20 cellular contexts compared by ENCODE assay signal in genomic region chr5:74587895-74588294, GRCh38. TPM values are rescaled to one million over a fixed set of nuclear protein-coding genes. Genes with fewer than 3 reads are reported as not detected.
DNase-seq lines count a peak whose midpoint lies in the region; ATAC-seq, FAIRE-seq and TF ChIP-seq lines count a peak whose summit lies in the region.
"Had no signal": no experiment of that assay in that cellular context is flagged by ENCODE, and none has a peak within 500 bp of the region (broad histone marks: within the 10 kb centered on the region; RNA-seq: fewer than 3 reads in every experiment).

No MANE protein-coding gene starts in this region.

- no peak overlapping the region for H4K8ac ChIP-seq in mesendoderm (ENCODE audit: low read depth, low read length)

- H3K79me2 ChIP-seq in K562 (ENCODE audit: control insufficient read depth, insufficient read depth, low read length) (no peaks in the 10 kb centered on the region), mesendoderm (ENCODE audit: control insufficient read depth, insufficient read depth, low read length) (no peaks in the 10 kb centered on the region)

- no peak for TF ChIP-seq EP300 in K562 (IDR thresholded peaks at IDR 0.05; ENCODE audit: low read length)

- TF ChIP-seq POLR2A in K562 (conservative IDR thresholded peaks at IDR 0.05), result no peak

- POLR2A ChIA-PET in Caco-2 (lab: Charles Lee), result no interaction called here
- POLR2A ChIA-PET in HEK293T (lab: Yijun Ruan, JAX), result no interaction called here
- POLR2A ChIA-PET in K562 (lab: Yijun Ruan, JAX), result no interaction called here

- WGBS in K562 (ENCODE audit: insufficient coverage, low coverage, missing lambda C conversion rate), result 18% methylated on average over 2 of the region's 2 CpGs
- WGBS in mesendoderm (ENCODE audit: extremely low coverage, insufficient coverage, low lambda C conversion rate), result no CpG with 5 or more reads among the region's 2 CpGs

- H3K9me3 ChIP-seq in Caco-2 (no peaks in the 10 kb centered on the region), K562 (replicated peaks; ENCODE audit: control insufficient read depth, insufficient read depth, low read depth, low read length) (no peaks in the 10 kb centered on the region)
- H3K9me3 ChIP-seq: BLaER1 had no signal

- DNase-seq in Caco-2 (no peak), HEK293T (ENCODE audit: extremely low spot score) (no peak), K562 (ENCODE audit: extremely low read depth in 1 of 4, low spot score in 3 of 4) (no peak), mesendoderm (peak; percentile 51), mesenteric fat pad (ENCODE audit: low spot score) (no peak), hypothalamus (lab: John Stamatoyannopoulos, UW) (no peak), occipital lobe (lab: John Stamatoyannopoulos, UW) (no peak)
- DNase-seq in activated naive CD4-positive, alpha-beta T cell treated with anti-CD3 and anti-CD28 coated beads, Interleukin-2, amount 50 U/mL, for 16 hours, result no peak
- DNase-seq: CD4-positive, alpha-beta memory T cell; DMS79; H7; NCI-H1417 treated with DMSO at 0.1 percent for 48 hours; NCI-H2029; NCI-H2171 treated with DMSO at 0.1 percent for 48 hours; NCI-H446 treated with DMSO at 0.1 percent for 48 hours; NCI-H774; RPMI8226; SHP77 treated with DMSO at 0.1 percent for 48 hours had no signal

- no peak overlapping the region for H2BK15ac ChIP-seq in mesendoderm (replicated peaks; ENCODE audit: low read depth)

- in situ Hi-C loops in K562 (cut with MboI), result no loop called here

- TF ChIP-seq CTCF in Caco-2 (IDR thresholded peaks at IDR 0.05; ENCODE audit: insufficient read depth in 1 of 2, low read depth in 1 of 2, low read length in 1 of 2, severe bottlenecking in 1 of 2, unreplicated experiment in 1 of 2) (no peak), K562 (IDR thresholded peaks at IDR 0.05 in 2 of 3, conservative IDR thresholded peaks at IDR 0.05 in 1 of 3; ENCODE audit: insufficient read depth in 2 of 3, low read depth in 1 of 3, low read length in 3 of 3) (no peak)

- no peak overlapping the region for H3K9ac ChIP-seq in K562 (ENCODE audit: insufficient read depth in 1 of 2, low read depth in 2 of 2, low read length in 2 of 2)
- H3K9ac ChIP-seq in mesendoderm (ENCODE audit: low read length), result no peak overlapping the region
- H3K9ac ChIP-seq: BLaER1, KMS-11 had no signal

- H2BK120ac ChIP-seq in mesendoderm (ENCODE audit: low read depth, low read length), result no peak overlapping the region

- H4K5ac ChIP-seq in mesendoderm (ENCODE audit: low read length), result no peak overlapping the region

- H3K4me2 ChIP-seq in K562 (ENCODE audit: insufficient read depth, low read length) (no peak overlapping the region), mesendoderm (ENCODE audit: low read length) (no peak overlapping the region)
- H3K4me2 ChIP-seq: BLaER1, KMS-11 had no signal

- no peak overlapping the region for H3K27ac ChIP-seq in K562 (ENCODE audit: extremely low read depth, low read depth, low read length)
- no peak overlapping the region for H3K27ac ChIP-seq in mesendoderm (ENCODE audit: low read depth, low read length)
- H3K27ac ChIP-seq: BLaER1, KMS-11 had no signal

- H3K9me1 ChIP-seq in K562 (ENCODE audit: control insufficient read depth, insufficient read depth, low read length), result no peaks in the 10 kb centered on the region

- peak overlapping the region; percentile 28; the same call in 1 of the 2 replicates for H2AFZ ChIP-seq in K562 (ENCODE audit: low read depth, low read length)

- peaks cover 37% of the 10 kb centered on the region for H3K4me1 ChIP-seq in Caco-2
- peaks cover 0 to 25% of the 10 kb centered on the region in 2 experiments; a peak in 2 of 5 replicates for H3K4me1 ChIP-seq in K562 (replicated peaks in 1 of 2; ENCODE audit: control insufficient read depth in 2 of 2, insufficient read depth in 2 of 2, low read length in 2 of 2)
- peaks cover 8% of the 10 kb centered on the region for H3K4me1 ChIP-seq in mesendoderm (ENCODE audit: control insufficient read depth, low read depth, low read length)
- H3K4me1 ChIP-seq: BLaER1 had no signal

- H2AK5ac ChIP-seq in mesendoderm (ENCODE audit: low read length), result no peak overlapping the region

- H3K56ac ChIP-seq in mesendoderm (ENCODE audit: low read length), result no peak overlapping the region

- BruUV-seq in Caco-2 (replicated peaks; lab: Mats Ljungman, UMichigan) (no TSS peak), K562 (replicated peaks; lab: Mats Ljungman, UMichigan) (no TSS peak)

- no peaks in the 10 kb centered on the region for H3K36me3 ChIP-seq in Caco-2 (ENCODE audit: control insufficient read depth, insufficient read depth, low read length)
- H3K36me3 ChIP-seq in K562 (ENCODE audit: control insufficient read depth, insufficient read depth, low read length), result no peaks in the 10 kb centered on the region
- no peaks in the 10 kb centered on the region for H3K36me3 ChIP-seq in mesendoderm (ENCODE audit: control insufficient read depth, insufficient read depth, low read length)
- H3K36me3 ChIP-seq: BLaER1 had no signal

- no peak overlapping the region for H2BK5ac ChIP-seq in mesendoderm (ENCODE audit: low read length)

- H3K4me3 ChIP-seq in Caco-2 (ENCODE audit: low read depth, low read length) (no peak overlapping the region), K562 (no peak overlapping the region), mesendoderm (ENCODE audit: low read length) (no peak overlapping the region)
- H3K4me3 ChIP-seq: BLaER1 had no signal

- H3K27me3 ChIP-seq in Caco-2 (replicated peaks; ENCODE audit: control insufficient read depth, insufficient read depth, low read length) (no peaks in the 10 kb centered on the region), K562 (ENCODE audit: control insufficient read depth in 2 of 2, insufficient read depth in 2 of 2, low read length in 2 of 2) (no peaks in the 10 kb centered on the region), mesendoderm (ENCODE audit: insufficient read depth, low read length, poor library complexity) (no peaks in the 10 kb centered on the region)
- H3K27me3 ChIP-seq: BLaER1 had no signal

- no peaks in the 10 kb centered on the region for H4K20me1 ChIP-seq in K562 (replicated peaks; ENCODE audit: control insufficient read depth, insufficient read depth, low read length)
- H4K20me1 ChIP-seq: BLaER1 had no signal

- peak overlapping the region; percentile 14 for H3K27ac Mint-ChIP-seq in Caco-2 (ENCODE audit: unreplicated experiment)

- H3K4me1 Mint-ChIP-seq in Caco-2 (ENCODE audit: low read depth, unreplicated experiment), result peaks cover 48% of the 10 kb centered on the region
- H3K4me1 Mint-ChIP-seq: CD4-positive, alpha-beta memory T cell had no signal

- H3K36me3 Mint-ChIP-seq in Caco-2 (ENCODE audit: insufficient read depth, unreplicated experiment), result peaks cover 6% of the 10 kb centered on the region
- H3K36me3 Mint-ChIP-seq: CD4-positive, alpha-beta memory T cell had no signal

- no peak overlapping the region for H3K23ac ChIP-seq in mesendoderm (ENCODE audit: low read length)

- no peak for FAIRE-seq in K562 (lab: Jason Lieb, UNC)

- no peak overlapping the region for H3K18ac ChIP-seq in mesendoderm (ENCODE audit: low read length)

- intact Hi-C loops in Caco-2 (cut with micrococcal nuclease; ENCODE audit: unreplicated experiment) (no loop called here), K562 (cut with micrococcal nuclease) (no loop called here)

- H3K9me3 Mint-ChIP-seq in Caco-2 (ENCODE audit: unreplicated experiment), result peaks cover 21% of the 10 kb centered on the region
- H3K9me3 Mint-ChIP-seq: CD4-positive, alpha-beta memory T cell had no signal

- TF ChIP-seq RAD21 in K562 (CRISPR knock-in tag; conservative IDR thresholded peaks at IDR 0.05 in 1 of 2, IDR thresholded peaks at IDR 0.05 in 1 of 2), result no peak

- CTCF ChIA-PET in Caco-2 (lab: Charles Lee) (no interaction called here), HEK293T (lab: Yijun Ruan, JAX) (no interaction called here), K562 (lab: Yijun Ruan, JAX; ENCODE audit: low intra/inter-chr PET ratio) (no interaction called here)

- H3K4ac ChIP-seq in mesendoderm (ENCODE audit: low read depth, low read length), result no peak overlapping the region

- ATAC-seq in K562, result no peak

- no peaks in the 10 kb centered on the region for H3K27me3 Mint-ChIP-seq in Caco-2 (ENCODE audit: insufficient read depth, unreplicated experiment)

- no peaks in the 10 kb centered on the region for H3K79me1 ChIP-seq in mesendoderm (ENCODE audit: low read length)

- H3K4me3 Mint-ChIP-seq in Caco-2 (ENCODE audit: unreplicated experiment), result no peak overlapping the region
- H3K4me3 Mint-ChIP-seq: CD4-positive, alpha-beta memory T cell had no signal

TF ChIP-seq in HEK293T, 16 proteins besides CTCF, POLR2A, EP300 and RAD21 (continues in another document):
- no peak for TF ChIP-seq HDGF (IDR thresholded peaks at IDR 0.05; ENCODE audit: borderline replicate concordance)

TF ChIP-seq in K562, 482 proteins besides CTCF, POLR2A, EP300 and RAD21 (continues in another document):
- TF ChIP-seq TGIF2 (CRISPR knock-in tag; IDR thresholded peaks at IDR 0.05) (no peak), CEBPG (CRISPR knock-in tag; IDR thresholded peaks at IDR 0.05) (no peak), CEBPG (tag; conservative IDR thresholded peaks at IDR 0.05 in 1 of 2, IDR thresholded peaks at IDR 0.05 in 1 of 2) (no peak)

RNA-seq across cellular contexts. Expression of gene ENC1, which starts 52.6 kb away (rescaled TPM):
- total RNA-seq in Caco-2 (2022) (92.7 and 106 TPM in 2 replicates), K562 (2014; rRNA removed) (0.86 and 4.1 TPM in 2 replicates), K562 (2014; rRNA removed; fragmentation: Illumina TruSeq; extraction: Trizol) (1.1 and 1.2 TPM in 2 replicates), K562 (2015; rRNA removed; fragmentation: Illumina TruSeq; extraction: Trizol) (1.3 and 1.5 TPM in 2 replicates), K562 (2021) (2.5 and 2.6 TPM in 2 replicates), mesenteric fat pad (11.9 TPM), occipital lobe (1,378 TPM)
- total RNA-seq in K562 (2011; cell fraction: chromatin; rRNA removed; ENCODE audit: low replicate concordance), result 0.92 and 4.1 TPM in 2 replicates
- 0.66 and 3.7 TPM in 2 replicates for total RNA-seq in K562 (2011; cell fraction: nucleolus; rRNA removed)
- total RNA-seq in K562 (2011; cell fraction: nucleoplasm; rRNA removed), result 0.51 and 0.84 TPM in 2 replicates
- polyA plus RNA-seq in K562 (2011; rRNA removed) (1.9 and 3.2 TPM in 2 replicates), K562 (2014; fragmentation: Illumina TruSeq; extraction: Trizol) (0.97 and 1.1 TPM in 2 replicates), K562 (2014; fragmentation: Nextera tagmentation; extraction: Ambion mirVana) (under 1 TPM; 0.17 to 0.37 TPM), K562 (2014; rRNA removed) (0.67 and 0.91 TPM in 2 replicates)
- polyA plus RNA-seq in K562 (2011; cell fraction: cytosol; rRNA removed), result 1.5 and 4.8 TPM in 2 replicates
- 4.3 and 10.7 TPM in 2 replicates for polyA plus RNA-seq in K562 (2011; cell fraction: nucleus; rRNA removed)
- 2.0 TPM in 2 replicates for polyA plus RNA-seq in K562 (2012)
- 5.4 and 9.5 TPM in 2 replicates for polyA minus RNA-seq in K562 (2011; rRNA and poly(A)+ RNA removed)
- polyA minus RNA-seq in K562 (2011; cell fraction: cytosol; rRNA and poly(A)+ RNA removed), result 2.4 and 4.6 TPM in 2 replicates
- polyA minus RNA-seq in K562 (2011; cell fraction: nucleus; rRNA and poly(A)+ RNA removed), result 7.8 and 13.5 TPM in 2 replicates
- 16.0 TPM for polyA plus RNA-seq in mesendoderm (2013, experiment 1 of 2)
- 14.6 TPM for polyA plus RNA-seq in mesendoderm (2013, experiment 2 of 2)

Comparison
In these comparisons a context has a peak if more than half of its experiments do, and no peak if none do; other contexts are left out.
1. RNA of gene ENC1, which starts 52.6 kb away (total RNA-seq): 1,378 TPM in occipital lobe (single experiment); 92.7 to 106 TPM in Caco-2, 11.9 TPM in mesenteric fat pad (single experiment) and 0.51 to 4.1 TPM in K562; every median in the first group is over 10 times any median in the second.